Comparison of ENCODE assay signal across 22 cellular contexts in the genomic region with DNA sequence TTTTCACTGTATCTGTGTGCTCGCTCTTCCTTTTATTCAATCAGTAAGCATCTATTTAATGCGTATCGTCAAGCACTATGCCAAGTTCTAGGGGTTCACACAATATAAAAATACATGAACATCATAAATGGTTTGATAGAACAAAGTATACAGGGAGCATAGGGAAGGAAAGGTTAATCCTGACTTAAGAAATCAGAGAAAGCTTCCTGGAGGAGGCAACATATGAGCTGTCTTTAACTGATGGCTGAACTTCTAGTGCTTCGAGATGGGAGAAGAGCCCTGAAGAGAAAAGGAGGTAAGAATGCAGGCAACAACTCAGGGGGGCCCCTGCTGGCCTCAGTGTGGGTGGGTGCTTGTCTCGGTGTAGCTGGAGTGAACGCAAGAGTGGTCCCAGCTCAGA.
"Had no signal": no experiment of that assay in that cellular context is flagged by ENCODE, and none has a peak within 500 bp of the region (broad histone marks: within the 10 kb centered on the region; RNA-seq: fewer than 3 reads in every experiment).

No MANE protein-coding gene starts in this region.

- H3K4me3 Mint-ChIP-seq: IgD-negative memory B cell had no signal

- H3K27ac ChIP-seq: RWPE1 had no signal

- DNase-seq: KBM-7, MV-4-11, NCI-H1048, NCI-H1105, NCI-H1417, NCI-H1436 treated with DMSO at 0.1 percent for 48 hours, NCI-H1694, NCI-H187 treated with DMSO at 0.1 percent for 48 hours, NCI-H2081, NCI-H2107, NCI-H226, NCI-H446, NCI-H510A, NCI-H524 treated with DMSO at 0.1 percent for 48 hours, NCI-H69, NCI-H774, PC-3, SHP77, SK-N-SH, SW 1271 had no signal

- H3K27ac Mint-ChIP-seq: IgD-negative memory B cell had no signal

- H3K9me3 ChIP-seq: SK-N-SH had no signal
